8 cellular contexts compared by ENCODE assay signal in genomic region chr1:23554481-23555224, GRCh38. TPM values are rescaled to one million over a fixed set of nuclear protein-coding genes. Genes with fewer than 3 reads are reported as not detected.
DNase-seq lines count a peak whose midpoint lies in the region; ATAC-seq and TF ChIP-seq lines count a peak whose summit lies in the region.

No MANE protein-coding gene starts in this region.

- H3K4me3 ChIP-seq in AG09309 (ENCODE audit: control insufficient read depth, low read depth, low read length) (peak overlapping the region; percentile 41), choroid plexus epithelial cell (ENCODE audit: low read depth, low read length) (peak overlapping the region; percentile 54)

- peak; percentile 36 for TF ChIP-seq CTCF in AG09309 (IDR thresholded peaks at IDR 0.05; ENCODE audit: control insufficient read depth, insufficient read depth, low read depth, low read length, missing control alignments)
- TF ChIP-seq CTCF in choroid plexus epithelial cell (conservative IDR thresholded peaks at IDR 0.05; ENCODE audit: low read depth, low read length) = peak; percentile 30

- no peak for DNase-seq in AG09309 (ENCODE audit: low read depth)
- peak; percentile 92 for DNase-seq in NCI-H345 (lab: John Stamatoyannopoulos, UW)
- DNase-seq in activated CD4-positive, alpha-beta T cell treated with anti-CD3 and anti-CD28 coated beads for 4 hours = peak; percentile 76 to 84
- DNase-seq in choroid plexus epithelial cell (ENCODE audit: low read depth) = peak; percentile 88
- peak; percentile 83 for DNase-seq in left lobe of liver (ENCODE audit: low spot score)
- DNase-seq in stimulated activated CD4-positive, alpha-beta T cell treated with anti-CD3 and anti-CD28 coated beads, Interleukin-2, amount 100 ng/mL, for 4 hours (ENCODE audit: low read depth) = peak; percentile 79

- ATAC-seq in GM18907 (IDR thresholded peaks at IDR 0.05; ENCODE audit: unreplicated experiment) = peak; percentile 55
- ATAC-seq in HG03135 (IDR thresholded peaks at IDR 0.05; ENCODE audit: unreplicated experiment) = peak; percentile 46
- peak; percentile 83 for ATAC-seq in left lobe of liver

RNA-seq across cellular contexts. Expression of gene ID3, which starts 4.6 kb away (rescaled TPM):
- 19.7 TPM for total RNA-seq in left lobe of liver

RNA-seq across cellular contexts. Expression of gene E2F2, which starts 23.6 kb away (rescaled TPM):
- total RNA-seq in left lobe of liver = 0.15 TPM
